In genomic region chr11:81237139-81237538, GRCh38 we compare ENCODE assay signal across 8 cellular contexts.
DNase-seq lines count a peak whose midpoint lies in the region; ATAC-seq, FAIRE-seq and TF ChIP-seq lines count a peak whose summit lies in the region.

No MANE protein-coding gene starts in this region.

- ATAC-seq in K562: no peak
- peak in 3 of 4 donors; percentile 62 to 70 (median 63) for ATAC-seq in right lobe of liver
- ATAC-seq in GM19324 (IDR thresholded peaks at IDR 0.05; ENCODE audit: low FRiP score, unreplicated experiment): no peak
- ATAC-seq in HG03135 (IDR thresholded peaks at IDR 0.05; ENCODE audit: unreplicated experiment): no peak

- H3K9me1 ChIP-seq in K562 (ENCODE audit: control insufficient read depth, insufficient read depth, low read length): no peaks in the 10 kb centered on the region

- no peaks in the 10 kb centered on the region for H3K79me2 ChIP-seq in K562 (ENCODE audit: control insufficient read depth, insufficient read depth, low read length)

- POLR2A ChIA-PET in K562 (lab: Yijun Ruan, JAX): no interaction called here

- no peaks in the 10 kb centered on the region for H4K20me1 ChIP-seq in K562 (replicated peaks; ENCODE audit: control insufficient read depth, insufficient read depth, low read length)

- H3K4me1 ChIP-seq in K562 (replicated peaks in 1 of 2; ENCODE audit: control insufficient read depth in 2 of 2, insufficient read depth in 2 of 2, low read length in 2 of 2) (no peaks in the 10 kb centered on the region), right lobe of liver (no peaks in the 10 kb centered on the region)

- in situ Hi-C loops in K562 (cut with MboI): no loop called here

- TF ChIP-seq RAD21 in K562 (CRISPR knock-in tag; conservative IDR thresholded peaks at IDR 0.05 in 1 of 2, IDR thresholded peaks at IDR 0.05 in 1 of 2): peak; percentile 30 to 51; a peak in 3 of 4 replicates

- H3K9ac ChIP-seq in K562 (ENCODE audit: insufficient read depth in 1 of 2, low read depth in 2 of 2, low read length in 2 of 2): no peak overlapping the region

- H3K4me2 ChIP-seq in K562 (ENCODE audit: insufficient read depth, low read length): no peak overlapping the region

- TF ChIP-seq CTCF in K562 (IDR thresholded peaks at IDR 0.05 in 2 of 3, conservative IDR thresholded peaks at IDR 0.05 in 1 of 3; ENCODE audit: insufficient read depth in 2 of 3, low read depth in 1 of 3, low read length in 3 of 3): peak in 1 of 3 experiments; percentile 13; a peak in 1 of 6 replicates
- peak; percentile 30 to 50 (median 38) for TF ChIP-seq CTCF in right lobe of liver (IDR thresholded peaks at IDR 0.05)

- BruUV-seq in K562 (replicated peaks; lab: Mats Ljungman, UMichigan): no TSS peak

- no peaks in the 10 kb centered on the region for H3K27me3 ChIP-seq in K562 (ENCODE audit: control insufficient read depth in 2 of 2, insufficient read depth in 2 of 2, low read length in 2 of 2)
- no peaks in the 10 kb centered on the region for H3K27me3 ChIP-seq in right lobe of liver

- CTCF ChIA-PET in K562 (lab: Yijun Ruan, JAX; ENCODE audit: low intra/inter-chr PET ratio): no interaction called here

- no peaks in the 10 kb centered on the region for H3K36me3 ChIP-seq in K562 (ENCODE audit: control insufficient read depth, insufficient read depth, low read length)
- H3K36me3 ChIP-seq in right lobe of liver: no peaks in the 10 kb centered on the region

- intact Hi-C loops in K562 (cut with micrococcal nuclease) (no loop called here), right lobe of liver (cut with DNase I) (no loop called here)

- H3K9me3 ChIP-seq in K562 (replicated peaks; ENCODE audit: control insufficient read depth, insufficient read depth, low read depth, low read length): no peaks in the 10 kb centered on the region
- H3K9me3 ChIP-seq in right lobe of liver: no peaks in the 10 kb centered on the region

- TF ChIP-seq POLR2A in K562 (conservative IDR thresholded peaks at IDR 0.05) (no peak), right lobe of liver (IDR thresholded peaks at IDR 0.05) (no peak)

- TF ChIP-seq EP300 in K562 (IDR thresholded peaks at IDR 0.05; ENCODE audit: low read length): no peak

- H3K4me3 ChIP-seq in K562 (no peak overlapping the region), right lobe of liver (no peak overlapping the region)

- H3K27ac ChIP-seq in K562 (ENCODE audit: extremely low read depth, low read depth, low read length) (no peak overlapping the region), right lobe of liver (no peak overlapping the region)

- FAIRE-seq in GM19239 (lab: Jason Lieb, UNC): peak; percentile 31
- FAIRE-seq in K562 (lab: Jason Lieb, UNC): no peak

- 0% methylated on average over 1 of the region's 1 CpG for WGBS in K562 (ENCODE audit: insufficient coverage, low coverage, missing lambda C conversion rate)
- WGBS in right lobe of liver (ENCODE audit: insufficient coverage, low coverage, low lambda C conversion rate, missing lambda C conversion rate): 70% methylated on average over 1 of the region's 1 CpG

- DNase-seq in AG20443 (ENCODE audit: low spot score): peak; percentile 6
- DNase-seq in GM19239 (ENCODE audit: insufficient read length, low spot score): no peak
- DNase-seq in NCI-H187 (lab: John Stamatoyannopoulos, UW): peak; percentile 7 to 9
- peak in 1 of 4 experiments; percentile 12 for DNase-seq in K562 (ENCODE audit: extremely low read depth in 1 of 4, low spot score in 3 of 4)
- DNase-seq in right lobe of liver: no peak
- no peak for DNase-seq in activated CD4-positive, CD25-positive, alpha-beta regulatory T cell treated with anti-CD3 and anti-CD28 coated beads, Interleukin-2, amount 50 U/mL, for 72 hours

- no peak overlapping the region for H2AFZ ChIP-seq in K562 (ENCODE audit: low read depth, low read length)

TF ChIP-seq in K562, 482 proteins besides CTCF, POLR2A, EP300 and RAD21:
- no peak for TF ChIP-seq ZNF274 (IDR thresholded peaks at IDR 0.05; ENCODE audit: borderline replicate concordance, low read depth, low read length)
- TF ChIP-seq ZC3H11A (IDR thresholded peaks at IDR 0.05; ENCODE audit: low read depth, low read length): no peak
- no peak for TF ChIP-seq ZKSCAN1 (IDR thresholded peaks at IDR 0.05; ENCODE audit: low read depth, low read length)
- TF ChIP-seq ZNF384 (IDR thresholded peaks at IDR 0.05; ENCODE audit: low read depth, low read length): no peak
- no peak for TF ChIP-seq ATF1 (CRISPR knock-in tag; IDR thresholded peaks at IDR 0.05)
- TF ChIP-seq ATF1 (tag; IDR thresholded peaks at IDR 0.05): no peak
- TF ChIP-seq MXD1 (CRISPR knock-in tag; IDR thresholded peaks at IDR 0.05; ENCODE audit: borderline replicate concordance, poor library complexity, severe bottlenecking): no peak
- no peak for TF ChIP-seq FIP1L1 (IDR thresholded peaks at IDR 0.05; ENCODE audit: low read depth, low read length, poor library complexity, severe bottlenecking)
- TF ChIP-seq FOXA3 (CRISPR knock-in tag; conservative IDR thresholded peaks at IDR 0.05 in 1 of 2, IDR thresholded peaks at IDR 0.05 in 1 of 2): no peak
- TF ChIP-seq TSHZ1 (CRISPR knock-in tag; IDR thresholded peaks at IDR 0.05): no peak
- no peak for TF ChIP-seq ZNF740 (CRISPR knock-in tag; IDR thresholded peaks at IDR 0.05)
- no peak for TF ChIP-seq ZNF740 (tag; IDR thresholded peaks at IDR 0.05)
- TF ChIP-seq PML (IDR thresholded peaks at IDR 0.05; ENCODE audit: low read length): no peak
- TF ChIP-seq HOXB6 (CRISPR knock-in tag; IDR thresholded peaks at IDR 0.05; ENCODE audit: borderline replicate concordance): no peak
- TF ChIP-seq GTF2F1 (IDR thresholded peaks at IDR 0.05; ENCODE audit: low read depth, low read length): no peak
- TF ChIP-seq IRF2 (CRISPR knock-in tag; IDR thresholded peaks at IDR 0.05): no peak

Comparison
In these comparisons a context has a peak if more than half of its experiments do, and no peak if none do; other contexts are left out.
1. DNase-seq: peak in AG20443 (single experiment) and NCI-H187 (2 of 2); none in GM19239 (single experiment), right lobe of liver (0 of 3) and activated CD4-positive, CD25-positive, alpha-beta regulatory T cell treated with anti-CD3 and anti-CD28 coated beads, Interleukin-2, amount 50 U/mL, for 72 hours (single experiment).
2. ATAC-seq: peak in right lobe of liver (3 of 4); none in K562 (single experiment), GM19324 (single experiment) and HG03135 (single experiment).